1 cellular context compared by ENCODE assay signal in genomic region chr10:95266674-95267095, GRCh38.
A peak's percentile ranks its signal among the peaks of the same experiment; 100 is the strongest.
TF ChIP-seq lines count a peak whose summit lies in the region.

No MANE protein-coding gene starts in this region.

TF ChIP-seq in K562, 482 proteins besides CTCF, POLR2A, EP300 and RAD21 (continued from another document):
- TF ChIP-seq, protein P1, sequence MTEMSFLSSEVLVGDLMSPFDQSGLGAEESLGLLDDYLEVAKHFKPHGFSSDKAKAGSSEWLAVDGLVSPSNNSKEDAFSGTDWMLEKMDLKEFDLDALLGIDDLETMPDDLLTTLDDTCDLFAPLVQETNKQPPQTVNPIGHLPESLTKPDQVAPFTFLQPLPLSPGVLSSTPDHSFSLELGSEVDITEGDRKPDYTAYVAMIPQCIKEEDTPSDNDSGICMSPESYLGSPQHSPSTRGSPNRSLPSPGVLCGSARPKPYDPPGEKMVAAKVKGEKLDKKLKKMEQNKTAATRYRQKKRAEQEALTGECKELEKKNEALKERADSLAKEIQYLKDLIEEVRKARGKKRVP (CRISPR knock-in tag; IDR thresholded peaks at IDR 0.05) = peak; percentile 66; the same call in 1 of the 2 replicates
- TF ChIP-seq ATF3 (IDR thresholded peaks at IDR 0.05) = peak; percentile 95
- TF ChIP-seq ATF3 (CRISPR knock-in tag; conservative IDR thresholded peaks at IDR 0.05) = peak; percentile 79; the same call in 1 of the 2 replicates
- TF ChIP-seq NFE2 (IDR thresholded peaks at IDR 0.05; ENCODE audit: low read depth) = 0 out of 2 replicates have a peak, but pooled peaks have one; percentile 9
- TF ChIP-seq, protein P2, sequence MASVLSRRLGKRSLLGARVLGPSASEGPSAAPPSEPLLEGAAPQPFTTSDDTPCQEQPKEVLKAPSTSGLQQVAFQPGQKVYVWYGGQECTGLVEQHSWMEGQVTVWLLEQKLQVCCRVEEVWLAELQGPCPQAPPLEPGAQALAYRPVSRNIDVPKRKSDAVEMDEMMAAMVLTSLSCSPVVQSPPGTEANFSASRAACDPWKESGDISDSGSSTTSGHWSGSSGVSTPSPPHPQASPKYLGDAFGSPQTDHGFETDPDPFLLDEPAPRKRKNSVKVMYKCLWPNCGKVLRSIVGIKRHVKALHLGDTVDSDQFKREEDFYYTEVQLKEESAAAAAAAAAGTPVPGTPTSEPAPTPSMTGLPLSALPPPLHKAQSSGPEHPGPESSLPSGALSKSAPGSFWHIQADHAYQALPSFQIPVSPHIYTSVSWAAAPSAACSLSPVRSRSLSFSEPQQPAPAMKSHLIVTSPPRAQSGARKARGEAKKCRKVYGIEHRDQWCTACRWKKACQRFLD (CRISPR knock-in tag; IDR thresholded peaks at IDR 0.05) = peak; percentile 81
- no peak for TF ChIP-seq RUNX1 (IDR thresholded peaks at IDR 0.05; ENCODE audit: low read depth)
- TF ChIP-seq TRIM24 (IDR thresholded peaks at IDR 0.05) = peak in 1 of 2 experiments; percentile 49; a peak in 2 of 4 replicates
- TF ChIP-seq RNF2 (IDR thresholded peaks at IDR 0.05) = peak; percentile 29; the same call in 1 of the 2 replicates
- TF ChIP-seq ZNF551 (CRISPR knock-in tag; IDR thresholded peaks at IDR 0.05) = no peak
- peak; percentile 61; the same call in 1 of the 2 replicates for TF ChIP-seq GATAD2B (IDR thresholded peaks at IDR 0.05; ENCODE audit: borderline replicate concordance)
- no peak for TF ChIP-seq CBFA2T2 (conservative IDR thresholded peaks at IDR 0.05)
- peak; percentile 79 for TF ChIP-seq DPF2 (IDR thresholded peaks at IDR 0.05)
- TF ChIP-seq ZNF766 (CRISPR knock-in tag; conservative IDR thresholded peaks at IDR 0.05) = peak; percentile 52; the same call in 1 of the 2 replicates
- TF ChIP-seq GABPB2 (CRISPR knock-in tag; conservative IDR thresholded peaks at IDR 0.05) = no peak
- peak; percentile 89 for TF ChIP-seq RFX1 (IDR thresholded peaks at IDR 0.05)
- TF ChIP-seq SMAD1 (IDR thresholded peaks at IDR 0.05; ENCODE audit: low read depth, low read length, partially characterized antibody) = peak; percentile 57
- peak; percentile 51 for TF ChIP-seq TAL1 (IDR thresholded peaks at IDR 0.05)
- TF ChIP-seq FOXJ3 (CRISPR knock-in tag; IDR thresholded peaks at IDR 0.05) = peak; percentile 97
- no peak for TF ChIP-seq ZNF507 (tag; conservative IDR thresholded peaks at IDR 0.05)
- TF ChIP-seq, protein P3, sequence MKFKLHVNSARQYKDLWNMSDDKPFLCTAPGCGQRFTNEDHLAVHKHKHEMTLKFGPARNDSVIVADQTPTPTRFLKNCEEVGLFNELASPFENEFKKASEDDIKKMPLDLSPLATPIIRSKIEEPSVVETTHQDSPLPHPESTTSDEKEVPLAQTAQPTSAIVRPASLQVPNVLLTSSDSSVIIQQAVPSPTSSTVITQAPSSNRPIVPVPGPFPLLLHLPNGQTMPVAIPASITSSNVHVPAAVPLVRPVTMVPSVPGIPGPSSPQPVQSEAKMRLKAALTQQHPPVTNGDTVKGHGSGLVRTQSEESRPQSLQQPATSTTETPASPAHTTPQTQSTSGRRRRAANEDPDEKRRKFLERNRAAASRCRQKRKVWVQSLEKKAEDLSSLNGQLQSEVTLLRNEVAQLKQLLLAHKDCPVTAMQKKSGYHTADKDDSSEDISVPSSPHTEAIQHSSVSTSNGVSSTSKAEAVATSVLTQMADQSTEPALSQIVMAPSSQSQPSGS (CRISPR knock-in tag; IDR thresholded peaks at IDR 0.05) = peak; percentile 75; the same call in 1 of the 2 replicates
- 0 out of 2 replicates have a peak, but pooled peaks have one; percentile 18 for TF ChIP-seq MEF2D (tag; conservative IDR thresholded peaks at IDR 0.05; ENCODE audit: low read depth)
- TF ChIP-seq ZNF639 (CRISPR knock-in tag; conservative IDR thresholded peaks at IDR 0.05 in 1 of 2, IDR thresholded peaks at IDR 0.05 in 1 of 2) = peak in 1 of 2 experiments; percentile 72; a peak in 2 of 4 replicates
- TF ChIP-seq CBFA2T3 (IDR thresholded peaks at IDR 0.05) = peak; percentile 48
- TF ChIP-seq TBL1XR1 (IDR thresholded peaks at IDR 0.05; ENCODE audit: low read length in 2 of 2) = 0 out of 4 replicates have a peak, but pooled peaks of 1 of the 2 experiments have one; percentile 36
- TF ChIP-seq ZNF77 (CRISPR knock-in tag; IDR thresholded peaks at IDR 0.05) = no peak
- TF ChIP-seq SOX6 (IDR thresholded peaks at IDR 0.05) = peak; percentile 75
- TF ChIP-seq ZFP36 (IDR thresholded peaks at IDR 0.05; ENCODE audit: low read depth, low read length, partially characterized antibody) = no peak
- no peak for TF ChIP-seq TCF7 (IDR thresholded peaks at IDR 0.05; ENCODE audit: borderline replicate concordance)
- peak; percentile 43; the same call in 1 of the 2 replicates for TF ChIP-seq SMARCC2 (IDR thresholded peaks at IDR 0.05; ENCODE audit: low read depth)
